Comparison of ENCODE assay signal across 22 cellular contexts in genomic region chr11:62116458-62116857, GRCh38.
"Had no signal": no experiment of that assay in that cellular context is flagged by ENCODE, and none has a peak within 500 bp of the region (broad histone marks: within the 10 kb centered on the region; RNA-seq: fewer than 3 reads in every experiment).

No MANE protein-coding gene starts in this region.

- H3K9ac ChIP-seq: neural progenitor cell had no signal

- H2AFZ ChIP-seq: hepatocyte, neural progenitor cell had no signal

- H3K4me2 ChIP-seq: hepatocyte, neural progenitor cell had no signal

- H3K9me3 ChIP-seq: ovary, tibial artery, upper lobe of left lung, uterus had no signal

- H3K79me2 ChIP-seq: hepatocyte had no signal

- DNase-seq: effector memory CD8-positive, alpha-beta T cell; foreskin fibroblast; head of caudate nucleus; kidney; left colon; left ventricle myocardium superior; mesenchymal stem cell; midbrain; nucleus accumbens; ovary; right cardiac atrium; stimulated activated CD4-positive, alpha-beta T cell treated with anti-CD3 and anti-CD28 coated beads, Interleukin-4, amount 100 ng/mL, for 1 hour; tibial artery; upper lobe of left lung; uterus had no signal

- ATAC-seq: effector memory CD8-positive, alpha-beta T cell; left colon; left ventricle myocardium superior; natural killer cell treated with Interleukin-12 subunit alpha and Interleukin-12 subunit beta and Interleukin-15 and Interleukin-18, amount 100 ng/mL, for 72 hours; right cardiac atrium; stimulated activated memory B cell treated with anti-CD40 and anti-IgM and Interleukin-4, amounts not matched to agents 10 μg/mL and 1 μg/mL and 100 μg/mL, for 72 hours had no signal

- H3K4me3 ChIP-seq: esophagus muscularis mucosa, hepatocyte, lung, neural progenitor cell, ovary, tibial artery, upper lobe of left lung, uterus had no signal

- H3K4me1 ChIP-seq: neural progenitor cell had no signal

- H3K27me3 ChIP-seq: esophagus muscularis mucosa, hepatocyte, neural progenitor cell, ovary, tibial artery, upper lobe of left lung, uterus had no signal

- H3K36me3 ChIP-seq: esophagus muscularis mucosa, neural progenitor cell, ovary, tibial artery, upper lobe of left lung, uterus had no signal

- FAIRE-seq: kidney had no signal

- H3K27ac ChIP-seq: epithelial cell of prostate, esophagus muscularis mucosa, hepatocyte, neural progenitor cell, ovary, tibial artery, upper lobe of left lung, uterus had no signal
